Comparison of ENCODE assay signal across 1 cellular context in genomic region chrX:70030242-70030823, GRCh38.
TF ChIP-seq lines count a peak whose summit lies in the region.

No MANE protein-coding gene starts in this region.

TF ChIP-seq in H1, 55 proteins besides CTCF, POLR2A, EP300 and RAD21:
- no peak for TF ChIP-seq CHD7 (IDR thresholded peaks at IDR 0.05; ENCODE audit: insufficient replicate concordance, low read length)
- TF ChIP-seq CHD1 (IDR thresholded peaks at IDR 0.05; ENCODE audit: low read depth, low read length) = no peak
- no peak for TF ChIP-seq CREB1 (IDR thresholded peaks at IDR 0.05)
- TF ChIP-seq CBX8 (IDR thresholded peaks at IDR 0.05; ENCODE audit: borderline replicate concordance, low read depth, low read length) = no peak
- TF ChIP-seq E2F6 (IDR thresholded peaks at IDR 0.05) = no peak
- TF ChIP-seq YY1 (IDR thresholded peaks at IDR 0.05; ENCODE audit: low read depth, low read length) = no peak
- no peak for TF ChIP-seq CHD2 (IDR thresholded peaks at IDR 0.05; ENCODE audit: low read length)
- no peak for TF ChIP-seq SIX5 (IDR thresholded peaks at IDR 0.05; ENCODE audit: low read depth, low read length)
- TF ChIP-seq RFX5 (IDR thresholded peaks at IDR 0.05; ENCODE audit: borderline replicate concordance, low read depth, low read length) = no peak
- TF ChIP-seq KDM5A (IDR thresholded peaks at IDR 0.05; ENCODE audit: low read length) = no peak
- TF ChIP-seq ATF2 (IDR thresholded peaks at IDR 0.05; ENCODE audit: low read length) = no peak
- no peak for TF ChIP-seq NANOG (IDR thresholded peaks at IDR 0.05; ENCODE audit: insufficient read depth, low read depth, low read length, poor library complexity, severe bottlenecking)
- no peak for TF ChIP-seq POU5F1 (IDR thresholded peaks at IDR 0.05; ENCODE audit: low read depth, low read length)
- TF ChIP-seq TEAD4 (IDR thresholded peaks at IDR 0.05; ENCODE audit: low read depth, low read length) = no peak
- TF ChIP-seq POLR2AphosphoS5 (IDR thresholded peaks at IDR 0.05; ENCODE audit: low read depth, low read length) = no peak
- no peak for TF ChIP-seq CBX5 (IDR thresholded peaks at IDR 0.05; ENCODE audit: low read depth, low read length)
- no peak for TF ChIP-seq ASH2L (IDR thresholded peaks at IDR 0.05; ENCODE audit: low read length)
- TF ChIP-seq MAX (IDR thresholded peaks at IDR 0.05) = no peak
- TF ChIP-seq SIN3A (conservative IDR thresholded peaks at IDR 0.05 in 1 of 2, IDR thresholded peaks at IDR 0.05 in 1 of 2; ENCODE audit: low read depth in 1 of 2, low read length in 2 of 2) = no peak
